16 cellular contexts compared by ENCODE assay signal in genomic region chr16:11131706-11132105, GRCh38.
A peak's percentile ranks its signal among the peaks of the same experiment; 100 is the strongest.
DNase-seq lines count a peak whose midpoint lies in the region; ATAC-seq and TF ChIP-seq lines count a peak whose summit lies in the region.
"Had no signal": no experiment of that assay in that cellular context is flagged by ENCODE, and none has a peak within 500 bp of the region (broad histone marks: within the 10 kb centered on the region; RNA-seq: fewer than 3 reads in every experiment).

No MANE protein-coding gene starts in this region.

- H3K4me3 ChIP-seq in Caco-2 (ENCODE audit: low read depth, low read length), result no peak overlapping the region
- no peak overlapping the region for H3K4me3 ChIP-seq in trophoblast cell (ENCODE audit: low read depth, low read length)
- H3K4me3 ChIP-seq: thoracic aorta had no signal

- H3K4ac ChIP-seq in trophoblast cell (ENCODE audit: low read depth, low read length), result no peak overlapping the region

- H4K12ac ChIP-seq in trophoblast cell (ENCODE audit: low read depth, low read length), result no peak overlapping the region

- H2BK120ac ChIP-seq in trophoblast cell (ENCODE audit: insufficient read depth, low read length, poor library complexity), result peak overlapping the region; percentile 57

- H3K36me3 Mint-ChIP-seq in Caco-2 (ENCODE audit: insufficient read depth, unreplicated experiment), result peaks cover 6% of the 10 kb centered on the region
- H3K36me3 Mint-ChIP-seq in WTC11, result no peaks in the 10 kb centered on the region

- peaks cover 13% of the 10 kb centered on the region for H3K4me1 Mint-ChIP-seq in Caco-2 (ENCODE audit: low read depth, unreplicated experiment)
- H3K4me1 Mint-ChIP-seq in WTC11, result peaks cover 6% of the 10 kb centered on the region; the same call in 1 of the 2 replicates

- H3K9ac ChIP-seq in trophoblast cell (ENCODE audit: low read length), result no peak overlapping the region

- H3K27ac Mint-ChIP-seq in Caco-2 (ENCODE audit: unreplicated experiment) (peak overlapping the region; percentile 20), WTC11 (peak overlapping the region; percentile 57)

- POLR2A ChIA-PET in Caco-2 (lab: Charles Lee), result no interaction called here
- POLR2A ChIA-PET in WTC11 (lab: Charles Lee), result no interaction called here

- H3K23ac ChIP-seq in trophoblast cell (ENCODE audit: low read length), result no peak overlapping the region

- H3K18ac ChIP-seq in trophoblast cell (ENCODE audit: low read length), result peak overlapping the region; percentile 72

- intact Hi-C loops in Caco-2 (cut with micrococcal nuclease; ENCODE audit: unreplicated experiment), result loop anchor here (2.0 kb wide), 1 partner anchor 29 kb away; no protein-coding TSS in a partner anchor
- intact Hi-C loops in Right ventricle myocardium superior (cut with DNase I), result no loop called here

- H4K8ac ChIP-seq in trophoblast cell (ENCODE audit: low read depth, low read length), result no peak overlapping the region

- peak overlapping the region; percentile 84 for H3K14ac ChIP-seq in trophoblast cell (ENCODE audit: low read length)

- H3K4me1 ChIP-seq in Caco-2 (peaks cover 32% of the 10 kb centered on the region), trophoblast cell (ENCODE audit: control insufficient read depth in 1 of 2, insufficient read depth in 2 of 2, low read length in 2 of 2) (peaks cover 37 to 42% of the 10 kb centered on the region in 2 experiments)

- H3K4me2 ChIP-seq in trophoblast cell (ENCODE audit: low read length), result no peak overlapping the region

- no peak for ATAC-seq in WTC11
- ATAC-seq in Right ventricle myocardium superior (ENCODE audit: poor library complexity), result peak; percentile 26
- no peak for ATAC-seq in HG03135 (IDR thresholded peaks at IDR 0.05; ENCODE audit: unreplicated experiment)
- ATAC-seq in HG03139 (IDR thresholded peaks at IDR 0.05; ENCODE audit: unreplicated experiment), result no peak
- ATAC-seq in HG02678 (IDR thresholded peaks at IDR 0.05; ENCODE audit: unreplicated experiment), result no peak

- H3K27me3 Mint-ChIP-seq in Caco-2 (ENCODE audit: insufficient read depth, unreplicated experiment), result no peaks in the 10 kb centered on the region
- H3K27me3 Mint-ChIP-seq in WTC11 (ENCODE audit: low read depth), result no peaks in the 10 kb centered on the region

- BruUV-seq in Caco-2 (replicated peaks; lab: Mats Ljungman, UMichigan), result no TSS peak

- peak overlapping the region; percentile 22 for H2BK5ac ChIP-seq in trophoblast cell (ENCODE audit: low read depth, low read length, poor library complexity)

- no CpG with 5 or more reads among the region's 7 CpGs for WGBS in trophoblast cell (ENCODE audit: extremely low coverage, insufficient coverage, insufficient read length)

- H3K27ac ChIP-seq in trophoblast cell (ENCODE audit: low read depth, low read length), result peak overlapping the region; percentile 23
- H3K27ac ChIP-seq: WERI-Rb-1 had no signal

- no peaks in the 10 kb centered on the region for H3K9me3 Mint-ChIP-seq in Caco-2 (ENCODE audit: unreplicated experiment)
- H3K9me3 Mint-ChIP-seq in WTC11, result no peaks in the 10 kb centered on the region
- H3K9me3 Mint-ChIP-seq: HFFc6 had no signal

- peak overlapping the region; percentile 43 for H2AK5ac ChIP-seq in trophoblast cell (ENCODE audit: low read length)

- H3K79me2 ChIP-seq in trophoblast cell (ENCODE audit: control insufficient read depth, insufficient read depth, low read length, poor library complexity), result peaks cover 6% of the 10 kb centered on the region

- H3K27me3 ChIP-seq in Caco-2 (replicated peaks; ENCODE audit: control insufficient read depth, insufficient read depth, low read length) (no peaks in the 10 kb centered on the region), trophoblast cell (ENCODE audit: insufficient read depth, low read length) (no peaks in the 10 kb centered on the region)

- H3K4me3 Mint-ChIP-seq in Caco-2 (ENCODE audit: unreplicated experiment) (no peak overlapping the region), WTC11 (no peak overlapping the region)

- no peak for TF ChIP-seq CTCF in Caco-2 (IDR thresholded peaks at IDR 0.05; ENCODE audit: insufficient read depth in 1 of 2, low read depth in 1 of 2, low read length in 1 of 2, severe bottlenecking in 1 of 2, unreplicated experiment in 1 of 2)
- no peak for TF ChIP-seq CTCF in WTC11 (IDR thresholded peaks at IDR 0.05)

- peaks cover 35% of the 10 kb centered on the region for H3K79me1 ChIP-seq in trophoblast cell (ENCODE audit: low read length)

- H3K9me3 ChIP-seq in Caco-2 (no peaks in the 10 kb centered on the region), trophoblast cell (ENCODE audit: insufficient read depth, low read depth, low read length) (no peaks in the 10 kb centered on the region)
- H3K9me3 ChIP-seq: thoracic aorta had no signal

- DNase-seq in Caco-2 (no peak), WTC11 (ENCODE audit: low spot score) (no peak), Right ventricle myocardium superior (peak; percentile 61), trophoblast cell (no peak), SIG-M5 (lab: John Stamatoyannopoulos, UW) (no peak)
- DNase-seq: cortex of kidney, HFFc6, hippocampal formation, KBM-7, NCI-H1417 treated with DMSO at 0.1 percent for 48 hours, NCI-H446 treated with DMSO at 0.1 percent for 48 hours, WERI-Rb-1 had no signal

- peak overlapping the region; percentile 70 for H4K91ac ChIP-seq in trophoblast cell (ENCODE audit: low read depth, low read length)

- CTCF ChIA-PET in Caco-2 (lab: Charles Lee), result no interaction called here
- CTCF ChIA-PET in WTC11 (lab: Charles Lee), result interaction anchor here (1.0 kb wide), 1 partner anchor 240 kb away, joined by 3 read pairs; no protein-coding TSS in a partner anchor

- no peak overlapping the region for H2AFZ ChIP-seq in trophoblast cell (ENCODE audit: insufficient read depth, low read length, poor library complexity)

- H2BK12ac ChIP-seq in trophoblast cell (ENCODE audit: low read length), result peak overlapping the region; percentile 70

- H3K36me3 ChIP-seq in Caco-2 (ENCODE audit: control insufficient read depth, insufficient read depth, low read length) (no peaks in the 10 kb centered on the region), trophoblast cell (ENCODE audit: control insufficient read depth in 1 of 2, insufficient read depth in 2 of 2, low read length in 2 of 2) (no peaks in the 10 kb centered on the region)
- H3K36me3 ChIP-seq: thoracic aorta had no signal

TF ChIP-seq in WTC11, 78 proteins besides CTCF, POLR2A, EP300 and RAD21:
- TF ChIP-seq JAZF1 (CRISPR knock-in tag; IDR thresholded peaks at IDR 0.05) (no peak), ZNF121 (CRISPR knock-in tag; IDR thresholded peaks at IDR 0.05) (no peak), CREM (CRISPR knock-in tag; IDR thresholded peaks at IDR 0.05) (no peak), CBFB (CRISPR knock-in tag; IDR thresholded peaks at IDR 0.05; ENCODE audit: low read depth) (no peak), ZBTB43 (CRISPR knock-in tag; IDR thresholded peaks at IDR 0.05) (no peak), ZNF219 (CRISPR knock-in tag; IDR thresholded peaks at IDR 0.05; ENCODE audit: borderline replicate concordance) (no peak), HMGXB4 (CRISPR knock-in tag; IDR thresholded peaks at IDR 0.05) (no peak), MLX (CRISPR knock-in tag; IDR thresholded peaks at IDR 0.05) (no peak), FOXJ3 (CRISPR knock-in tag; IDR thresholded peaks at IDR 0.05; ENCODE audit: borderline replicate concordance) (no peak), TEAD4 (CRISPR knock-in tag; IDR thresholded peaks at IDR 0.05) (no peak)
